Comparison of ENCODE assay signal across 8 cellular contexts in genomic region chr18:46167971-46168370, GRCh38.
A peak's percentile ranks its signal among the peaks of the same experiment; 100 is the strongest.
DNase-seq lines count a peak whose midpoint lies in the region; ATAC-seq and TF ChIP-seq lines count a peak whose summit lies in the region.

No MANE protein-coding gene starts in this region.

- peak overlapping the region in 1 of 2 donors; percentile 1 for H3K9ac ChIP-seq in mucosa of rectum (ENCODE audit: low read depth in 1 of 2, low read length in 2 of 2)

- 50% methylated on average over 2 of the region's 9 CpGs; no CpG with 5 or more reads in 1 of the 2 donors for whole genome bisulfite sequencing in gastroesophageal sphincter (ENCODE audit: low coverage in 1 of 2), 2 donors

- DNase-seq in Ammon's horn (ENCODE audit: low spot score) (peak; percentile 31), T-helper 17 cell (no peak), NCI-H526 treated with DMSO at 0.1 percent for 48 hours (lab: John Stamatoyannopoulos, UW) (no peak)
- no peak for DNase-seq in stimulated activated CD4-positive, alpha-beta T cell treated with anti-CD3 and anti-CD28 coated beads, Interleukin-4, amount 100 ng/mL, for 1 hour

- H3K36me3 Mint-ChIP-seq in T-helper 17 cell (ENCODE audit: low read depth) = no peaks in the 10 kb centered on the region

- peak overlapping the region; percentile 51 to 64 for H3K4me3 ChIP-seq in mucosa of rectum (ENCODE audit: low read length in 2 of 2)
- H3K4me3 ChIP-seq in gastroesophageal sphincter = no peak overlapping the region

- TF ChIP-seq EP300 in gastroesophageal sphincter (IDR thresholded peaks at IDR 0.05) = no peak

- H3K4me1 ChIP-seq in mucosa of rectum (ENCODE audit: control insufficient read depth in 2 of 2, insufficient read depth in 2 of 2, low read length in 2 of 2) (peaks cover 0 to 6% of the 10 kb centered on the region in 2 donors), gastroesophageal sphincter (peaks cover 0 to 3% (median under 1%) of the 10 kb centered on the region in 3 donors)

- H3K27ac Mint-ChIP-seq in T-helper 17 cell = peak overlapping the region; percentile 60

- H3K27me3 Mint-ChIP-seq in T-helper 17 cell = no peaks in the 10 kb centered on the region

- no peak overlapping the region for H3K27ac ChIP-seq in mucosa of rectum (ENCODE audit: low read depth in 2 of 2, low read length in 2 of 2)
- no peak overlapping the region for H3K27ac ChIP-seq in gastroesophageal sphincter

- H3K9me3 ChIP-seq in T-helper 17 cell (ENCODE audit: control insufficient read depth, low read length, poor library complexity, severe bottlenecking) = no peaks in the 10 kb centered on the region
- no peaks in the 10 kb centered on the region for H3K9me3 ChIP-seq in mucosa of rectum (ENCODE audit: control insufficient read depth in 2 of 2, low read length in 2 of 2)
- no peaks in the 10 kb centered on the region for H3K9me3 ChIP-seq in gastroesophageal sphincter

- ATAC-seq in GM19324 (IDR thresholded peaks at IDR 0.05; ENCODE audit: low FRiP score, unreplicated experiment) = peak; percentile 94
- ATAC-seq in HG03103 (IDR thresholded peaks at IDR 0.05; ENCODE audit: low read depth, unreplicated experiment) = peak; percentile 95
- ATAC-seq in T-helper 17 cell = peak; percentile 83
- ATAC-seq in gastroesophageal sphincter = no peak

- no peak for TF ChIP-seq POLR2A in gastroesophageal sphincter (IDR thresholded peaks at IDR 0.05)

- H3K27me3 ChIP-seq in mucosa of rectum (ENCODE audit: control insufficient read depth in 2 of 2, insufficient read depth in 2 of 2, low read length in 2 of 2) (no peaks in the 10 kb centered on the region), gastroesophageal sphincter (no peaks in the 10 kb centered on the region)

- peaks cover 28% of the 10 kb centered on the region for H3K4me1 Mint-ChIP-seq in T-helper 17 cell

- no peak for TF ChIP-seq CTCF in gastroesophageal sphincter (IDR thresholded peaks at IDR 0.05)

- H3K36me3 ChIP-seq in mucosa of rectum (ENCODE audit: control insufficient read depth in 2 of 2, insufficient read depth in 2 of 2, low read length in 2 of 2) (no peaks in the 10 kb centered on the region), gastroesophageal sphincter (no peaks in the 10 kb centered on the region)

- peak overlapping the region; percentile 83 for H3K4me3 Mint-ChIP-seq in T-helper 17 cell

Comparison
In these comparisons a context has a peak if more than half of its experiments do, and no peak if none do; other contexts are left out.
1. H3K4me3 ChIP-seq: peak in mucosa of rectum (2 of 2); none in gastroesophageal sphincter (0 of 2).